In genomic region chrX:1554469-1555210, GRCh38 we compare ENCODE assay signal across 14 cellular contexts. TPM values are rescaled to one million over a fixed set of nuclear protein-coding genes. Genes with fewer than 3 reads are reported as not detected.
DNase-seq lines count a peak whose midpoint lies in the region; ATAC-seq, FAIRE-seq and TF ChIP-seq lines count a peak whose summit lies in the region.
"Had no signal": no experiment of that assay in that cellular context is flagged by ENCODE, and none has a peak within 500 bp of the region (broad histone marks: within the 10 kb centered on the region; RNA-seq: fewer than 3 reads in every experiment).

No MANE protein-coding gene starts in this region.

- FAIRE-seq in kidney (lab: Jason Lieb, UNC) (no peak), H54 (lab: Jason Lieb, UNC) (no peak)
- FAIRE-seq: H1 had no signal

- H3K4me3 ChIP-seq in DOHH2 (ENCODE audit: low read length) (peak overlapping the region; percentile 18), RWPE2 (ENCODE audit: severe bottlenecking) (no peak overlapping the region), kidney (ENCODE audit: low read length in 2 of 2) (no peak overlapping the region), ovary (no peak overlapping the region)
- H3K4me3 ChIP-seq: SK-N-MC had no signal

- CTCF ChIA-PET in Calu3 (lab: Charles Lee), result no interaction called here

- H3K9me3 ChIP-seq in DOHH2 (ENCODE audit: control insufficient read depth, insufficient read depth, low read length), result peaks cover 5% of the 10 kb centered on the region
- no peaks in the 10 kb centered on the region for H3K9me3 ChIP-seq in RWPE2 (ENCODE audit: severe bottlenecking)
- H3K9me3 ChIP-seq in kidney (ENCODE audit: control insufficient read depth in 1 of 2, low read length in 2 of 2), result no peaks in the 10 kb centered on the region
- H3K9me3 ChIP-seq in ovary, result no peaks in the 10 kb centered on the region

- no peaks in the 10 kb centered on the region for H3K27me3 Mint-ChIP-seq in natural killer cell treated with Interleukin-12 subunit alpha and Interleukin-12 subunit beta and Interleukin-15 and Interleukin-18, amount 100 ng/mL, for 72 hours
- peaks cover 18% of the 10 kb centered on the region for H3K27me3 Mint-ChIP-seq in Calu3 (ENCODE audit: unreplicated experiment)

- WGBS in ovary, 3 donors, result 81 to 86% (median 83%) methylated on average over 19 of the region's 19 CpGs

- H3K4me1 Mint-ChIP-seq in natural killer cell treated with Interleukin-12 subunit alpha and Interleukin-12 subunit beta and Interleukin-15 and Interleukin-18, amount 100 ng/mL, for 72 hours (ENCODE audit: low read depth in 2 of 2), result peaks cover 31 to 34% of the 10 kb centered on the region in 2 donors
- H3K4me1 Mint-ChIP-seq in Calu3 (ENCODE audit: low read depth, unreplicated experiment), result no peaks in the 10 kb centered on the region

- no peak for TF ChIP-seq EP300 in ovary (IDR thresholded peaks at IDR 0.05)

- no peaks in the 10 kb centered on the region for H3K36me3 Mint-ChIP-seq in natural killer cell treated with Interleukin-12 subunit alpha and Interleukin-12 subunit beta and Interleukin-15 and Interleukin-18, amount 100 ng/mL, for 72 hours
- H3K36me3 Mint-ChIP-seq in Calu3 (ENCODE audit: insufficient read depth, unreplicated experiment), result no peaks in the 10 kb centered on the region

- H3K36me3 ChIP-seq in DOHH2 (ENCODE audit: control insufficient read depth, low read length), result no peaks in the 10 kb centered on the region
- H3K36me3 ChIP-seq in RWPE2 (ENCODE audit: low read depth), result no peaks in the 10 kb centered on the region
- no peaks in the 10 kb centered on the region for H3K36me3 ChIP-seq in kidney (ENCODE audit: control insufficient read depth in 1 of 2, insufficient read depth in 2 of 2, low read length in 2 of 2)
- H3K36me3 ChIP-seq in ovary, result no peaks in the 10 kb centered on the region

- H3F3A ChIP-seq in DOHH2 (ENCODE audit: control insufficient read depth, insufficient read depth), result peaks cover 9% of the 10 kb centered on the region; the same call in 1 of the 2 replicates

- H3K79me2 ChIP-seq in DOHH2 (ENCODE audit: control insufficient read depth, low read length), result no peaks in the 10 kb centered on the region

- DNase-seq in RWPE2 (ENCODE audit: low spot score) (peak; percentile 32), kidney (no peak), Calu3 (no peak), H54 (ENCODE audit: insufficient read length, low spot score) (no peak), ovary (no peak)
- peak; percentile 8 to 47 for DNase-seq in activated T-helper 1 cell treated with anti-CD3 and anti-CD28 coated beads, Interleukin-2, amount 50 U/mL, for 16 hours (ENCODE audit: low read depth in 1 of 2, low spot score in 1 of 2)
- no peak for DNase-seq in natural killer cell treated with Interleukin-12 subunit alpha and Interleukin-12 subunit beta and Interleukin-15 and Interleukin-18, amount 100 ng/mL, for 72 hours (ENCODE audit: low spot score)
- DNase-seq: anterior cingulate cortex, NCI-H2029 treated with DMSO at 0.1 percent for 48 hours had no signal

- H3K4me1 ChIP-seq in DOHH2 (ENCODE audit: control insufficient read depth, low read length) (peaks cover 13% of the 10 kb centered on the region), RWPE2 (ENCODE audit: insufficient read depth, poor library complexity, severe bottlenecking) (no peaks in the 10 kb centered on the region), kidney (ENCODE audit: control insufficient read depth in 1 of 2, insufficient read depth in 1 of 2, low read depth in 1 of 2, low read length in 2 of 2) (peaks cover 0 to 2% of the 10 kb centered on the region in 2 donors), ovary (ENCODE audit: insufficient read depth) (no peaks in the 10 kb centered on the region)

- peak overlapping the region; percentile 67 to 76 for H3K27ac Mint-ChIP-seq in natural killer cell treated with Interleukin-12 subunit alpha and Interleukin-12 subunit beta and Interleukin-15 and Interleukin-18, amount 100 ng/mL, for 72 hours
- no peak overlapping the region for H3K27ac Mint-ChIP-seq in Calu3 (ENCODE audit: unreplicated experiment)

- H3K9me2 ChIP-seq in DOHH2 (replicated peaks; ENCODE audit: control insufficient read depth, low read length), result no peaks in the 10 kb centered on the region

- H3K9ac ChIP-seq in kidney (ENCODE audit: low read length in 2 of 2), result no peak overlapping the region

- no peak for TF ChIP-seq CTCF in DOHH2 (IDR thresholded peaks at IDR 0.05; ENCODE audit: low read depth, low read length, poor library complexity, severe bottlenecking)
- no peak for TF ChIP-seq CTCF in RWPE2 (IDR thresholded peaks at IDR 0.05; ENCODE audit: poor library complexity, severe bottlenecking)
- no peak for TF ChIP-seq CTCF in kidney (IDR thresholded peaks at IDR 0.05; ENCODE audit: borderline replicate concordance, extremely low read depth, insufficient read depth)
- no peak for TF ChIP-seq CTCF in Calu3 (IDR thresholded peaks at IDR 0.05; ENCODE audit: unreplicated experiment)
- TF ChIP-seq CTCF in ovary (IDR thresholded peaks at IDR 0.05), result no peak

- no peaks in the 10 kb centered on the region for H4K20me1 ChIP-seq in DOHH2 (ENCODE audit: control insufficient read depth, insufficient read depth, low read depth, low read length)

- peak overlapping the region; percentile 51 for H3K4me2 ChIP-seq in DOHH2 (ENCODE audit: low read length)

- H3K4me3 Mint-ChIP-seq in natural killer cell treated with Interleukin-12 subunit alpha and Interleukin-12 subunit beta and Interleukin-15 and Interleukin-18, amount 100 ng/mL, for 72 hours, result peak overlapping the region; percentile 48
- no peak overlapping the region for H3K4me3 Mint-ChIP-seq in Calu3 (ENCODE audit: low read depth, unreplicated experiment)

- H3K27me3 ChIP-seq in DOHH2 (ENCODE audit: control insufficient read depth, low read length), result no peaks in the 10 kb centered on the region; the same call in 1 of the 2 replicates
- H3K27me3 ChIP-seq in RWPE2 (ENCODE audit: insufficient read depth, poor library complexity, severe bottlenecking), result no peaks in the 10 kb centered on the region
- H3K27me3 ChIP-seq in ovary, result no peaks in the 10 kb centered on the region

- intact Hi-C loops in kidney (cut with DNase I), result no loop called here
- intact Hi-C loops in Calu3 (cut with micrococcal nuclease; ENCODE audit: unreplicated experiment), result no loop called here
- intact Hi-C loops in ovary (cut with DNase I), result no loop called here

- H3K27ac ChIP-seq in DOHH2 (ENCODE audit: low read depth, low read length), result peak overlapping the region; percentile 11; the same call in 1 of the 2 replicates
- H3K27ac ChIP-seq in RWPE2 (ENCODE audit: poor library complexity, severe bottlenecking), result no peak overlapping the region
- peak overlapping the region in 1 of 2 donors; percentile 47 for H3K27ac ChIP-seq in kidney (ENCODE audit: low read depth in 2 of 2, low read length in 2 of 2)
- no peak overlapping the region for H3K27ac ChIP-seq in ovary
- H3K27ac ChIP-seq: SK-N-MC had no signal

- no peaks in the 10 kb centered on the region for H3K9me3 Mint-ChIP-seq in natural killer cell treated with Interleukin-12 subunit alpha and Interleukin-12 subunit beta and Interleukin-15 and Interleukin-18, amount 100 ng/mL, for 72 hours
- peaks cover 9% of the 10 kb centered on the region for H3K9me3 Mint-ChIP-seq in Calu3 (ENCODE audit: low read depth, unreplicated experiment)

- no TSS peak for BruUV-seq in Calu3 (replicated peaks; lab: Mats Ljungman, UMichigan)

- TF ChIP-seq POLR2A in H54 (IDR thresholded peaks at IDR 0.05; ENCODE audit: low read depth, low read length), result no peak
- no peak for TF ChIP-seq POLR2A in ovary (IDR thresholded peaks at IDR 0.05)

- ATAC-seq in RWPE2 (ENCODE audit: low read depth), result no peak
- peak; percentile 36 to 58 for ATAC-seq in natural killer cell treated with Interleukin-12 subunit alpha and Interleukin-12 subunit beta and Interleukin-15 and Interleukin-18, amount 100 ng/mL, for 72 hours

RNA-seq across cellular contexts. Expression of gene P2RY8, which starts 17.7 kb away (rescaled TPM):
- 10 to 100 TPM; 19.5 to 59.1 TPM for total RNA-seq in natural killer cell treated with Interleukin-12 subunit alpha and Interleukin-12 subunit beta and Interleukin-15 and Interleukin-18, amount 100 ng/mL, for 72 hours
- total RNA-seq in kidney, result 6.6 TPM
- polyA plus RNA-seq in kidney (ENCODE audit: insufficient read depth, low read depth, low replicate concordance), result 1.4 TPM
- total RNA-seq in Calu3 (2022), result 0.07 TPM in 1 of 2 replicates, not detected in the other
- total RNA-seq in ovary, result 1 to 10 TPM in 3 of 7 donors, under 1 TPM in 4; 0.48 to 1.3 (median 0.99) TPM
- 1 to 10 TPM in 1 of 2 donors, under 1 TPM in 1; 0.54 to 1.4 TPM for polyA plus RNA-seq in ovary
- total RNA-seq: epithelial cell of proximal tubule, osteoblast had no signal

RNA-seq across cellular contexts. Expression of gene AKAP17A, which starts 36.8 kb away (rescaled TPM):
- total RNA-seq in natural killer cell treated with Interleukin-12 subunit alpha and Interleukin-12 subunit beta and Interleukin-15 and Interleukin-18, amount 100 ng/mL, for 72 hours, result 10 to 100 TPM; 74.3 to 98.4 TPM
- total RNA-seq in kidney (45.1 TPM), Calu3 (2022) (39.4 and 39.9 TPM in 2 replicates), ovary (10 to 100 TPM; 51.7 to 76.7 (median 63.3) TPM)
- polyA plus RNA-seq in kidney (ENCODE audit: insufficient read depth, low read depth, low replicate concordance) (19.6 TPM), ovary (10 to 100 TPM; 15.4 to 78.1 TPM)

Comparison
In these comparisons a context has a peak if more than half of its experiments do, and no peak if none do; other contexts are left out.
1. DNase-seq: peak in RWPE2 (single experiment) and activated T-helper 1 cell treated with anti-CD3 and anti-CD28 coated beads, Interleukin-2, amount 50 U/mL, for 16 hours (2 of 2); none in natural killer cell treated with Interleukin-12 subunit alpha and Interleukin-12 subunit beta and Interleukin-15 and Interleukin-18, amount 100 ng/mL, for 72 hours (single experiment), kidney (single experiment), Calu3 (single experiment), H54 (single experiment) and ovary (0 of 5).